ENCODE assay signal across 8 cellular contexts in the genomic region with DNA sequence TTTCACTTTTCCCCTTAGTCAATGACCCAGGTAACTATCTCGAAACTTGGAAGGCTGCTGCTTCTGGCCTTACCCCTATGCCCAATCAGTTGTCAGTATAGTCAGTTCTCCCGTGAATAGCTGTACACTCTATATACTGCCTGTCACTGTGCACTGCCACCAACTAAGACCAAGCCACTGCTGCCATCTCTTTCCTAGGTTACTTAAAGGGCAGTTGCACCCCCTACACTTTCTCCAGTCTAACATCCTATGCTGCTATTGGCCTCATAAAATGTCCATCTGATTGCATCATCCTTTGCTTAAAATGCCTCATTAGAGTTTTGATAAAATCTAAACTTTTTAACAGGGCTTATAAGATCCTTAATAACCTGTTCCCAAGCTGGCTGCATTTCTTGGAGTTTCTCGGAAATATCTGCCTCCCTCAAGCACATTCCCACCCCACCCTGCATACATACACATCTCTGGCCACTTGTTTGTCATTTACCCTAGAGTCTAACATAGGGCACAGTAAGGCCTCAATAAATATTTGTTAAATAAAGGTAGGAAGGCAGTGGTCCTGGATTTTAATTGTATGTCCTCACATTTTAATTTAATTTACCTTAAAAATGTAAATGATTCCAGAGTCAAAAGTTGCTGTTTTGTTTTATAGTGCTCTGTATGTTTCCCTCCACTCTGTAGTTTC. TPM values are rescaled to one million over a fixed set of nuclear protein-coding genes. Genes with fewer than 3 reads are reported as not detected.
DNase-seq lines count a peak whose midpoint lies in the region; ATAC-seq and TF ChIP-seq lines count a peak whose summit lies in the region.

No MANE protein-coding gene starts in this region.

- H3K27me3 ChIP-seq in layer of hippocampus (ENCODE audit: control insufficient read depth, insufficient read depth, low read length) = no peaks in the 10 kb centered on the region

- peak overlapping the region; percentile 6 for H3K27ac ChIP-seq in layer of hippocampus (ENCODE audit: low read depth, low read length)

- H3K4me3 Mint-ChIP-seq in Calu3 (ENCODE audit: low read depth, unreplicated experiment) (peak overlapping the region; percentile 31), T-helper 17 cell (peak overlapping the region; percentile 89)

- no peak for TF ChIP-seq CTCF in Calu3 (IDR thresholded peaks at IDR 0.05; ENCODE audit: unreplicated experiment)

- H3K27me3 Mint-ChIP-seq in Calu3 (ENCODE audit: unreplicated experiment) (no peaks in the 10 kb centered on the region), T-helper 17 cell (no peaks in the 10 kb centered on the region)

- H3K4me1 Mint-ChIP-seq in Calu3 (ENCODE audit: low read depth, unreplicated experiment) (peaks cover 36% of the 10 kb centered on the region), T-helper 17 cell (peaks cover 83% of the 10 kb centered on the region)

- peak; percentile 42 for ATAC-seq in GM21786 (IDR thresholded peaks at IDR 0.05; ENCODE audit: unreplicated experiment)
- ATAC-seq in T-helper 17 cell = peak; percentile 23
- ATAC-seq in GM19324 (IDR thresholded peaks at IDR 0.05; ENCODE audit: low FRiP score, unreplicated experiment) = no peak
- no peak for ATAC-seq in GM19397 (IDR thresholded peaks at IDR 0.05; ENCODE audit: unreplicated experiment)

- peak overlapping the region; percentile 66 for H3K27ac Mint-ChIP-seq in Calu3 (ENCODE audit: unreplicated experiment)
- H3K27ac Mint-ChIP-seq in T-helper 17 cell = peak overlapping the region; percentile 99

- H3K36me3 Mint-ChIP-seq in Calu3 (ENCODE audit: insufficient read depth, unreplicated experiment) = peaks cover 10% of the 10 kb centered on the region
- peaks cover 12% of the 10 kb centered on the region for H3K36me3 Mint-ChIP-seq in T-helper 17 cell (ENCODE audit: low read depth)

- CTCF ChIA-PET in Calu3 (lab: Charles Lee) = interaction anchor here (0.8 to 1.4 kb wide), 6 partner anchors 8 to 55 kb away, joined by 3 to 8 read pairs (median 3); no protein-coding TSS in a partner anchor

- intact Hi-C loops in Calu3 (cut with micrococcal nuclease; ENCODE audit: unreplicated experiment) = no loop called here

- H3K9me3 Mint-ChIP-seq in Calu3 (ENCODE audit: low read depth, unreplicated experiment) = no peaks in the 10 kb centered on the region

- no peak for DNase-seq in Calu3
- DNase-seq in T-helper 17 cell = no peak
- DNase-seq in D341Med (ENCODE audit: low spot score) = no peak
- no peak for DNase-seq in C1 segment of cervical spinal cord (lab: John Stamatoyannopoulos, UW)

- H3K9me3 ChIP-seq in T-helper 17 cell (ENCODE audit: control insufficient read depth, low read length, poor library complexity, severe bottlenecking) = no peaks in the 10 kb centered on the region

- BruUV-seq in Calu3 (replicated peaks; lab: Mats Ljungman, UMichigan) = no TSS peak

RNA-seq across cellular contexts. Expression of a gene that starts 32.7 kb away (rescaled TPM):
- 24.2 and 30.6 TPM in 2 replicates for total RNA-seq in Calu3 (2022)
- 100 to 1,000 TPM; 130 to 140 TPM for total RNA-seq in T-helper 17 cell

Comparison
In these comparisons a context has a peak if more than half of its experiments do, and no peak if none do; other contexts are left out.
1. ATAC-seq: peak in GM21786 (single experiment) and T-helper 17 cell (single experiment); none in GM19324 (single experiment) and GM19397 (single experiment).